Comparison of ENCODE assay signal across 30 cellular contexts in the genomic region with DNA sequence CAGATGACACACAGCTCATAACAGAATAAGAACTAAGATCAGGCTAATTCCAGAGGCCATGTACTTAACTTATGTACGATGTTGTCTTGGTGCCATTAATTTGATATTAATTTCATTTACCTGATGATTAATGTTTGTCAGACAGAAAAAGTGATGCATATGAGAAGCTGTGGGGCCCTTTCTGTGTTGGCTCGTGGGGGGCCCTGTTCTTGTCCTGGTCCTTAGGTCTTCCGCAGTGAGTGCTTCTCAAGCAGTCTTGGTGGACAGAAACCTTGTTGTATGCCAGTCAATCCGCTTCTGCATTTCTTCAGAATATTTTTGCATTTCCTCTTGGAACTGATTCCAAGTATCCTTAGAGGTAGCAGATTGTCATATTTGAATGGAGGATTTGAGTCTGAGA.
"Had no signal": no experiment of that assay in that cellular context is flagged by ENCODE, and none has a peak within 500 bp of the region (broad histone marks: within the 10 kb centered on the region; RNA-seq: fewer than 3 reads in every experiment).

No MANE protein-coding gene starts in this region.

- FAIRE-seq: endometrium, endothelial cell of umbilical vein, frontal cortex had no signal

- H3K9me3 Mint-ChIP-seq: activated CD4-positive, alpha-beta memory T cell treated with anti-CD3 and anti-CD28 coated beads, Interleukin-2, amount 10 ng/mL, durations not matched to agents 7 days and 5 days; activated CD4-positive, alpha-beta T cell treated with anti-CD3 and anti-CD28 coated beads, Interleukin-2, amount 10 ng/mL, durations not matched to agents 24 days and 14 days; activated naive CD4-positive, alpha-beta T cell treated with anti-CD3 and anti-CD28 coated beads for 36 hours; activated naive CD4-positive, alpha-beta T cell treated with anti-CD3 and anti-CD28 coated beads, Interleukin-2, amount 50 U/mL, for 24 hours; activated naive CD8-positive, alpha-beta T cell treated with anti-CD3 and anti-CD28 coated beads for 36 hours; activated naive CD8-positive, alpha-beta T cell treated with anti-CD3 and anti-CD28 coated beads, Interleukin-2, amount 50 U/mL, for 24 hours; activated T-cell treated with anti-CD3 and anti-CD28 coated beads, Interleukin-2, amount 50 U/mL, for 4 hours; activated T-helper 1 cell treated with anti-CD3 and anti-CD28 coated beads, Interleukin-12 subunit alpha, Interleukin-12 subunit beta, Interleukin-2, Interleukin-4 antibody, amounts not matched to agents 30 ng/mL and 10 ng/mL and 1 ng/mL, durations not matched to agents 14 hours and 24 hours and 36 hours; activated T-helper 2 cell treated with anti-CD3 and anti-CD28 coated beads, Interferon-gamma antibody, Interleukin-2, Interleukin-4, amounts not matched to agents 10 μg/mL and 5 μg/mL and 100 μg/mL, durations not matched to agents 14 hours and 24 hours and 36 hours; brain had no signal

- H3K4me1 ChIP-seq: ascending aorta, breast epithelium, colonic mucosa had no signal

- H3K9me3 ChIP-seq: ascending aorta, breast epithelium, colonic mucosa had no signal

- H3K27me3 ChIP-seq: ascending aorta, breast epithelium, cardiac muscle cell, colonic mucosa had no signal

- H3K4me3 Mint-ChIP-seq: activated CD4-positive, alpha-beta memory T cell treated with anti-CD3 and anti-CD28 coated beads, Interleukin-2, amount 10 ng/mL, durations not matched to agents 7 days and 5 days; activated CD4-positive, alpha-beta T cell treated with anti-CD3 and anti-CD28 coated beads for 36 hours; activated CD4-positive, alpha-beta T cell treated with anti-CD3 and anti-CD28 coated beads, Interleukin-2, amount 10 ng/mL, durations not matched to agents 24 days and 14 days; activated naive CD4-positive, alpha-beta T cell treated with anti-CD3 and anti-CD28 coated beads for 36 hours; activated naive CD4-positive, alpha-beta T cell treated with anti-CD3 and anti-CD28 coated beads, Interleukin-2, amount 50 U/mL, for 24 hours; activated naive CD8-positive, alpha-beta T cell treated with anti-CD3 and anti-CD28 coated beads for 36 hours; activated naive CD8-positive, alpha-beta T cell treated with anti-CD3 and anti-CD28 coated beads, Interleukin-2, amount 50 U/mL, for 24 hours; activated T-cell treated with anti-CD3 and anti-CD28 coated beads, Interleukin-2, amount 50 U/mL, for 4 hours; activated T-helper 1 cell treated with anti-CD3 and anti-CD28 coated beads, Interleukin-12 subunit alpha, Interleukin-12 subunit beta, Interleukin-2, Interleukin-4 antibody, amounts not matched to agents 30 ng/mL and 10 ng/mL and 1 ng/mL, durations not matched to agents 14 hours and 24 hours and 36 hours; brain had no signal

- ATAC-seq: activated CD4-positive, alpha-beta T cell treated with anti-CD3 and anti-CD28 coated beads for 36 hours; activated naive CD8-positive, alpha-beta T cell treated with anti-CD3 and anti-CD28 coated beads, Interleukin-2, amount 50 U/mL, for 24 hours; activated T-cell treated with anti-CD3 and anti-CD28 coated beads, Interleukin-2, amount 50 U/mL, for 4 hours; esophagus mucosa had no signal

- H3K4me3 ChIP-seq: ascending aorta, breast epithelium, cardiac muscle cell, colonic mucosa had no signal

- DNase-seq: activated CD4-positive, alpha-beta memory T cell treated with anti-CD3 and anti-CD28 coated beads, Interleukin-2, amount 10 ng/mL, durations not matched to agents 7 days and 5 days; activated CD4-positive, alpha-beta T cell treated with anti-CD3 and anti-CD28 coated beads for 36 hours; activated CD4-positive, alpha-beta T cell treated with anti-CD3 and anti-CD28 coated beads, Interleukin-2, amount 10 ng/mL, durations not matched to agents 24 days and 14 days; activated CD4-positive, CD25-positive, alpha-beta regulatory T cell; activated CD4-positive, CD25-positive, alpha-beta regulatory T cell treated with anti-CD3 and anti-CD28 coated beads, Interleukin-2, amount 50 U/mL, for 72 hours; activated CD8-positive, alpha-beta memory T cell treated with anti-CD3 and anti-CD28 coated beads, Interleukin-2, amount 50 U/mL, for 48 hours; activated naive CD4-positive, alpha-beta T cell treated with anti-CD3 and anti-CD28 coated beads for 36 hours; activated naive CD8-positive, alpha-beta T cell treated with anti-CD3 and anti-CD28 coated beads for 36 hours; activated naive CD8-positive, alpha-beta T cell treated with anti-CD3 and anti-CD28 coated beads, Interleukin-2, amount 50 U/mL, for 24 hours; activated T-cell treated with anti-CD3 and anti-CD28 coated beads for 4 hours; activated T-cell treated with anti-CD3 and anti-CD28 coated beads, Interleukin-2, amount 50 U/mL, for 4 hours; central memory CD4-positive, alpha-beta T cell; cerebellar nuclear complex; colonic mucosa; effector CD8-positive, alpha-beta T cell; foreskin fibroblast; head of caudate nucleus; T-helper 1 cell; T-helper 2 cell had no signal

- H3K27ac Mint-ChIP-seq: activated CD4-positive, alpha-beta memory T cell treated with anti-CD3 and anti-CD28 coated beads, Interleukin-2, amount 10 ng/mL, durations not matched to agents 7 days and 5 days; activated CD4-positive, alpha-beta T cell treated with anti-CD3 and anti-CD28 coated beads, Interleukin-2, amount 10 ng/mL, durations not matched to agents 24 days and 14 days; activated naive CD4-positive, alpha-beta T cell treated with anti-CD3 and anti-CD28 coated beads for 36 hours; activated naive CD4-positive, alpha-beta T cell treated with anti-CD3 and anti-CD28 coated beads, Interleukin-2, amount 50 U/mL, for 24 hours; activated naive CD8-positive, alpha-beta T cell treated with anti-CD3 and anti-CD28 coated beads for 36 hours; activated naive CD8-positive, alpha-beta T cell treated with anti-CD3 and anti-CD28 coated beads, Interleukin-2, amount 50 U/mL, for 24 hours; activated T-helper 1 cell treated with anti-CD3 and anti-CD28 coated beads, Interleukin-12 subunit alpha, Interleukin-12 subunit beta, Interleukin-2, Interleukin-4 antibody, amounts not matched to agents 30 ng/mL and 10 ng/mL and 1 ng/mL, durations not matched to agents 14 hours and 24 hours and 36 hours; activated T-helper 2 cell treated with anti-CD3 and anti-CD28 coated beads, Interferon-gamma antibody, Interleukin-2, Interleukin-4, amounts not matched to agents 10 μg/mL and 5 μg/mL and 100 μg/mL, durations not matched to agents 14 hours and 24 hours and 36 hours had no signal

- H3K27me3 Mint-ChIP-seq: activated CD4-positive, alpha-beta memory T cell treated with anti-CD3 and anti-CD28 coated beads, Interleukin-2, amount 10 ng/mL, durations not matched to agents 7 days and 5 days; activated CD4-positive, alpha-beta T cell treated with anti-CD3 and anti-CD28 coated beads for 36 hours; activated CD4-positive, alpha-beta T cell treated with anti-CD3 and anti-CD28 coated beads, Interleukin-2, amount 10 ng/mL, durations not matched to agents 24 days and 14 days; activated naive CD4-positive, alpha-beta T cell treated with anti-CD3 and anti-CD28 coated beads, Interleukin-2, amount 50 U/mL, for 24 hours; activated naive CD8-positive, alpha-beta T cell treated with anti-CD3 and anti-CD28 coated beads for 36 hours; activated naive CD8-positive, alpha-beta T cell treated with anti-CD3 and anti-CD28 coated beads, Interleukin-2, amount 50 U/mL, for 24 hours; brain had no signal

- H3K27ac ChIP-seq: ascending aorta, breast epithelium, cardiac muscle cell, colonic mucosa had no signal

- H3K36me3 ChIP-seq: breast epithelium had no signal
